ENCODE assay signal across 1 cellular context in the genomic region with DNA sequence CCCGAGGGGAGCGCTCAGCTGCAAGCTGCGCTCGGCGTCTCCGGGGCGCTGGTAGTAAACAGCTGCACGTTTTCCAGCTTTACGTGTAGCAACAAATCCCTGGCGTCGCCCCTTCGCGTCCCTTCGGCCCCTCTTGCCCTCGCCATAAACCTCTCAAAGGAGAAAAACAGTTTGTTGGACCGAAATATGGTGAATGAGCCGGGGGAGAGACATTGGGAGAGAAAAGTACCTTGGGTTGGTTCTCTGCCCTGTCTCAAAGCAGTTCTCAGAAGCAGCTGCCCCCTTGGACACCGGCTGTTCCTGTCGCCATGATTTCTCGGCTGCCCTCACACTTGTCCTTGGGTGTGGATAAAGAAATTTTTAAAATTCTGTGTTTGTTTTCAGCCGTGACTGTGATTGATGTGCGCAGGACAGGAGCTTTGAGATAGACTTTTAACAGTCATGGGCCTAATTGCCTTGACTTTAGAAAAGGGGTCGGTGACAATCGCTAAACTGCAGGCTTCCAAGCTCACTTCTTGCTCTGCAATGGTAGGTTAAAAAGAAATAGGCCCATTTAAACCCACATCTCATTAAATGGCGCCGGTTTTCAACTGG.
TF ChIP-seq lines count a peak whose summit lies in the region.

No MANE protein-coding gene starts in this region.

TF ChIP-seq in endothelial cell of umbilical vein, 7 proteins besides CTCF, POLR2A, EP300 and RAD21 (continued from another document):
- TF ChIP-seq, protein P1, sequence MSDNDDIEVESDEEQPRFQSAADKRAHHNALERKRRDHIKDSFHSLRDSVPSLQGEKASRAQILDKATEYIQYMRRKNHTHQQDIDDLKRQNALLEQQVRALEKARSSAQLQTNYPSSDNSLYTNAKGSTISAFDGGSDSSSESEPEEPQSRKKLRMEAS (IDR thresholded peaks at IDR 0.05; ENCODE audit: insufficient read depth, insufficient read length) = no peak
- TF ChIP-seq FOS (IDR thresholded peaks at IDR 0.05; ENCODE audit: borderline replicate concordance, insufficient read depth, low read length) = no peak
